In the genomic region with DNA sequence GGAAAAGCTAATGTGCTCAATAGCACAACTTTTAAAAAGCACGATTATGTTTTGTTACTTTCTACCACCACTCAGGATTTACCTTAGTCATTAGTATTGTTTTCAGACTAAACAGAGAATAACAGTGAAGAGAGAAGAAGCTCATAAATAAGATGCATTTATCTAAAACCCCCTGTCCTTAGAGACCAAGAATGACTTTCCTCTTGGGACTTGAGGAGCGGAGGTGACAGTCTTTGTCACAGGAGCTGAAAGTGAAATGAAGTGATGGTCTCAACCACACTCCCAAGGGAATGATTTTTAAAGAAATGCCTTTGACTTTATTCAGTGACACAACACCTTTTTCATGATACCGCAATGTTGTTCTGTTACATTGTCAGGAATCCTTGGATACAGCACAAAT, we compare ENCODE assay signal across 24 cellular contexts.
DNase-seq lines count a peak whose midpoint lies in the region; ATAC-seq and TF ChIP-seq lines count a peak whose summit lies in the region.
"Had no signal": no experiment of that assay in that cellular context is flagged by ENCODE, and none has a peak within 500 bp of the region (broad histone marks: within the 10 kb centered on the region; RNA-seq: fewer than 3 reads in every experiment).

No MANE protein-coding gene starts in this region.

- H3K9me3 ChIP-seq in neuronal stem cell (replicated peaks in 1 of 2; ENCODE audit: control insufficient read depth in 2 of 2, insufficient read depth in 1 of 2, low read depth in 1 of 2, low read length in 2 of 2) (no peaks in the 10 kb centered on the region), colonic mucosa (no peaks in the 10 kb centered on the region), Caco-2 (no peaks in the 10 kb centered on the region)
- H3K9me3 ChIP-seq: neutrophil, thoracic aorta had no signal

- no peak overlapping the region for H2BK5ac ChIP-seq in neuronal stem cell (ENCODE audit: low read length)

- H3K36me3 Mint-ChIP-seq in mesothelial cell of epicardium (peaks cover 2% of the 10 kb centered on the region), Caco-2 (ENCODE audit: insufficient read depth, unreplicated experiment) (no peaks in the 10 kb centered on the region)
- H3K36me3 Mint-ChIP-seq: activated CD8-positive, alpha-beta memory T cell treated with anti-CD3 and anti-CD28 coated beads, Interleukin-2, amount 10 ng/mL, durations not matched to agents 7 days and 5 days; memory B cell had no signal

- H3K4me1 Mint-ChIP-seq in mesothelial cell of epicardium (peaks cover 50% of the 10 kb centered on the region), Caco-2 (ENCODE audit: low read depth, unreplicated experiment) (no peaks in the 10 kb centered on the region)
- H3K4me1 Mint-ChIP-seq: activated CD8-positive, alpha-beta memory T cell treated with anti-CD3 and anti-CD28 coated beads, Interleukin-2, amount 10 ng/mL, durations not matched to agents 7 days and 5 days; memory B cell had no signal

- no CpG with 5 or more reads among the region's 3 CpGs for WGBS in neuronal stem cell (ENCODE audit: extremely low coverage in 2 of 2, insufficient read length in 2 of 2, insufficient replicate concordance in 1 of 2), 2 donors

- H3K23ac ChIP-seq in neuronal stem cell (ENCODE audit: low read depth, low read length, poor library complexity) = no peak overlapping the region

- no peak overlapping the region for H4K8ac ChIP-seq in neuronal stem cell (ENCODE audit: low read depth, low read length)

- H3K27me3 Mint-ChIP-seq in mesothelial cell of epicardium (ENCODE audit: low read depth) (no peaks in the 10 kb centered on the region), Caco-2 (ENCODE audit: insufficient read depth, unreplicated experiment) (no peaks in the 10 kb centered on the region)
- H3K27me3 Mint-ChIP-seq: activated CD8-positive, alpha-beta memory T cell treated with anti-CD3 and anti-CD28 coated beads, Interleukin-2, amount 10 ng/mL, durations not matched to agents 7 days and 5 days had no signal

- H3K27ac Mint-ChIP-seq in mesothelial cell of epicardium (peak overlapping the region; percentile 59), Caco-2 (ENCODE audit: unreplicated experiment) (no peak overlapping the region)
- H3K27ac Mint-ChIP-seq: activated CD8-positive, alpha-beta memory T cell treated with anti-CD3 and anti-CD28 coated beads, Interleukin-2, amount 10 ng/mL, durations not matched to agents 7 days and 5 days; activated T-cell treated with anti-CD3 and anti-CD28 coated beads, Interleukin-2, amount 50 U/mL, for 72 hours; memory B cell; progenitor cell of endocrine pancreas had no signal

- no peak overlapping the region for H4K91ac ChIP-seq in neuronal stem cell (ENCODE audit: low read depth, low read length, poor library complexity)

- no peak overlapping the region for H2AFZ ChIP-seq in neuronal stem cell (ENCODE audit: low read length)

- peaks cover 0 to 2% of the 10 kb centered on the region in 2 donors for H3K4me1 ChIP-seq in neuronal stem cell (ENCODE audit: control insufficient read depth in 2 of 2, insufficient read depth in 1 of 2, low read depth in 1 of 2, low read length in 2 of 2)
- no peaks in the 10 kb centered on the region for H3K4me1 ChIP-seq in colonic mucosa
- H3K4me1 ChIP-seq in Caco-2 = no peaks in the 10 kb centered on the region

- DNase-seq in mesothelial cell of epicardium (ENCODE audit: low spot score in 2 of 2, unreplicated experiment in 2 of 2) (no peak), neuronal stem cell (ENCODE audit: low spot score) (no peak), colonic mucosa (no peak), dedifferentiated amniotic fluid mesenchymal stem cell (ENCODE audit: extremely low spot score) (no peak), Caco-2 (no peak)
- DNase-seq: activated CD4-positive, alpha-beta T cell treated with anti-CD3 and anti-CD28 coated beads, Interleukin-2, amount 50 U/mL, for 1 hour; activated CD8-positive, alpha-beta memory T cell treated with anti-CD3 and anti-CD28 coated beads, Interleukin-2, amount 10 ng/mL, durations not matched to agents 7 days and 5 days; activated naive CD4-positive, alpha-beta T cell; activated T-cell treated with anti-CD3 and anti-CD28 coated beads, Interleukin-2, amount 50 U/mL, for 72 hours; DMS79 treated with DMSO at 0.1 percent for 48 hours; GF-D8; GOT3; IMR-90; NCI-H1092 treated with DMSO at 0.1 percent for 48 hours; NCI-H187; stimulated activated CD4-positive, alpha-beta T cell treated with anti-CD3 and anti-CD28 coated beads, Interleukin-15, amount 100 ng/mL, for 24 hours; stimulated activated naive CD8-positive, alpha-beta T cell treated with anti-CD3 and anti-CD28 coated beads, Interleukin-15, Interleukin-2, amounts not matched to agents 100 U/mL and 50 U/mL, for 24 hours had no signal

- no peak overlapping the region for H3K18ac ChIP-seq in neuronal stem cell (ENCODE audit: low read length)

- ATAC-seq in GM18861 (IDR thresholded peaks at IDR 0.05; ENCODE audit: unreplicated experiment) (peak; percentile 43), GM21529 (IDR thresholded peaks at IDR 0.05; ENCODE audit: unreplicated experiment) (peak; percentile 46), HG03196 (IDR thresholded peaks at IDR 0.05; ENCODE audit: unreplicated experiment) (peak; percentile 35)
- ATAC-seq: activated CD8-positive, alpha-beta memory T cell treated with anti-CD3 and anti-CD28 coated beads, Interleukin-2, amount 10 ng/mL, durations not matched to agents 7 days and 5 days; activated T-cell treated with anti-CD3 and anti-CD28 coated beads, Interleukin-2, amount 50 U/mL, for 72 hours; stimulated activated naive CD8-positive, alpha-beta T cell treated with anti-CD3 and anti-CD28 coated beads, Interleukin-15, Interleukin-2, amounts not matched to agents 100 U/mL and 50 U/mL, for 24 hours had no signal

- H3K27ac ChIP-seq in neuronal stem cell (replicated peaks; ENCODE audit: low read length) (no peak overlapping the region), colonic mucosa (no peak overlapping the region)
- H3K27ac ChIP-seq: neutrophil, thoracic aorta had no signal

- CTCF ChIA-PET in Caco-2 (lab: Charles Lee) = no interaction called here

- H2BK15ac ChIP-seq in neuronal stem cell (ENCODE audit: low read length) = no peak overlapping the region

- H3K9ac ChIP-seq in neuronal stem cell (ENCODE audit: low read depth, low read length, poor library complexity) = no peak overlapping the region
- no peak overlapping the region for H3K9ac ChIP-seq in colonic mucosa (ENCODE audit: low read depth in 2 of 2, low read length in 2 of 2)

- H3K4me2 ChIP-seq in neuronal stem cell (ENCODE audit: insufficient read depth, low read length, poor library complexity, severe bottlenecking) = no peak overlapping the region

- no TSS peak for BruUV-seq in Caco-2 (replicated peaks; lab: Mats Ljungman, UMichigan)

- no peak overlapping the region for H2AK5ac ChIP-seq in neuronal stem cell (ENCODE audit: low read depth, low read length)

- no peaks in the 10 kb centered on the region for H3K36me3 ChIP-seq in neuronal stem cell (replicated peaks in 1 of 2; ENCODE audit: control insufficient read depth in 2 of 2, insufficient read depth in 2 of 2, low read length in 2 of 2)
- no peaks in the 10 kb centered on the region for H3K36me3 ChIP-seq in colonic mucosa
- no peaks in the 10 kb centered on the region for H3K36me3 ChIP-seq in Caco-2 (ENCODE audit: control insufficient read depth, insufficient read depth, low read length)
- H3K36me3 ChIP-seq: neutrophil, thoracic aorta had no signal

- H2BK120ac ChIP-seq in neuronal stem cell (ENCODE audit: low read depth, low read length) = no peak overlapping the region

- no peaks in the 10 kb centered on the region for H3K79me1 ChIP-seq in neuronal stem cell (ENCODE audit: low read depth, low read length)

- peaks cover 0 to 4% (median 0%) of the 10 kb centered on the region in 3 experiments for H3K27me3 ChIP-seq in neuronal stem cell (ENCODE audit: control insufficient read depth in 3 of 3, insufficient read depth in 3 of 3, low read depth in 1 of 3, low read length in 3 of 3)
- no peaks in the 10 kb centered on the region for H3K27me3 ChIP-seq in colonic mucosa
- H3K27me3 ChIP-seq in Caco-2 (replicated peaks; ENCODE audit: control insufficient read depth, insufficient read depth, low read length) = no peaks in the 10 kb centered on the region
- H3K27me3 ChIP-seq: neutrophil had no signal

- H3K4me3 ChIP-seq in neuronal stem cell (ENCODE audit: low read length in 2 of 2) (no peak overlapping the region), colonic mucosa (no peak overlapping the region), Caco-2 (ENCODE audit: low read depth, low read length) (no peak overlapping the region)
- H3K4me3 ChIP-seq: thoracic aorta had no signal

- H3K14ac ChIP-seq in neuronal stem cell (ENCODE audit: low read length) = no peak overlapping the region

- intact Hi-C loops in colonic mucosa (cut with DNase I) (no loop called here), Caco-2 (cut with micrococcal nuclease; ENCODE audit: unreplicated experiment) (no loop called here)

- no peak overlapping the region for H3K4ac ChIP-seq in neuronal stem cell (ENCODE audit: low read length)

- no peak overlapping the region for H3K4me3 Mint-ChIP-seq in mesothelial cell of epicardium
- no peak overlapping the region for H3K4me3 Mint-ChIP-seq in Caco-2 (ENCODE audit: unreplicated experiment)
- H3K4me3 Mint-ChIP-seq: activated CD8-positive, alpha-beta memory T cell treated with anti-CD3 and anti-CD28 coated beads, Interleukin-2, amount 10 ng/mL, durations not matched to agents 7 days and 5 days; activated T-cell treated with anti-CD3 and anti-CD28 coated beads, Interleukin-2, amount 50 U/mL, for 72 hours; memory B cell had no signal

- no peak overlapping the region for H2BK12ac ChIP-seq in neuronal stem cell (ENCODE audit: low read length)

- no peak for TF ChIP-seq CTCF in mesothelial cell of epicardium (IDR thresholded peaks at IDR 0.05; ENCODE audit: unreplicated experiment)
- no peak for TF ChIP-seq CTCF in colonic mucosa (IDR thresholded peaks at IDR 0.05)
- no peak for TF ChIP-seq CTCF in Caco-2 (IDR thresholded peaks at IDR 0.05; ENCODE audit: insufficient read depth in 1 of 2, low read depth in 1 of 2, low read length in 1 of 2, severe bottlenecking in 1 of 2, unreplicated experiment in 1 of 2)

- no peaks in the 10 kb centered on the region for H3K9me3 Mint-ChIP-seq in mesothelial cell of epicardium
- no peaks in the 10 kb centered on the region for H3K9me3 Mint-ChIP-seq in Caco-2 (ENCODE audit: unreplicated experiment)

- POLR2A ChIA-PET in Caco-2 (lab: Charles Lee) = no interaction called here
